ENCODE assay signal across 21 cellular contexts in genomic region chr10:69508738-69509340, GRCh38. TPM values are rescaled to one million over a fixed set of nuclear protein-coding genes. Genes with fewer than 3 reads are reported as not detected.
DNase-seq lines count a peak whose midpoint lies in the region; ATAC-seq, FAIRE-seq and TF ChIP-seq lines count a peak whose summit lies in the region.
"Had no signal": no experiment of that assay in that cellular context is flagged by ENCODE, and none has a peak within 500 bp of the region (broad histone marks: within the 10 kb centered on the region; RNA-seq: fewer than 3 reads in every experiment).

No MANE protein-coding gene starts in this region.

- H3K4me1 ChIP-seq in heart left ventricle (peaks cover 0 to 13% (median 4%) of the 10 kb centered on the region in 12 donors), hepatocyte (ENCODE audit: insufficient read depth) (no peaks in the 10 kb centered on the region), uterus (peaks cover 0 to 4% of the 10 kb centered on the region in 2 donors)

- no peaks in the 10 kb centered on the region for H3K9me2 ChIP-seq in hepatocyte (replicated peaks; ENCODE audit: insufficient read depth)

- DNase-seq in left ventricle myocardium superior (peak; percentile 18), heart left ventricle (no peak), GM13976 (ENCODE audit: low spot score) (peak; percentile 4), hepatocyte (ENCODE audit: low spot score) (peak; percentile 2), NCI-H748 (lab: John Stamatoyannopoulos, UW; ENCODE audit: unreplicated experiment) (no peak), uterus (no peak), GM12891 (ENCODE audit: insufficient read length, low spot score) (no peak)
- DNase-seq: AML-193, COR-L47, DMS153, GDM1, HFFc6, NCI-H1105, NCI-H2081, NCI-H2171 treated with DMSO at 0.1 percent for 48 hours, NCI-H446 treated with DMSO at 0.1 percent for 48 hours, NCI-H69 had no signal

- FAIRE-seq in GM12891 (lab: Jason Lieb, UNC) = no peak
- FAIRE-seq: K562 had no signal

- H3K4me3 ChIP-seq in heart left ventricle (no peak overlapping the region), hepatocyte (no peak overlapping the region), uterus (no peak overlapping the region)
- H3K4me3 ChIP-seq: K562, Peyer's patch, SJSA1 had no signal

- no peak overlapping the region for H3K27ac ChIP-seq in heart left ventricle
- H3K27ac ChIP-seq in hepatocyte = no peak overlapping the region
- H3K27ac ChIP-seq in uterus = no peak overlapping the region
- H3K27ac ChIP-seq: Peyer's patch, SJSA1 had no signal

- H2AFZ ChIP-seq in hepatocyte = no peak overlapping the region

- intact Hi-C loops in left ventricle myocardium superior (cut with micrococcal nuclease) = loop anchor here (5.0 kb wide), 1 partner anchor 77 kb away; no protein-coding TSS in a partner anchor
- intact Hi-C loops in heart left ventricle (cut with DNase I) = loop anchor here in 8 of 10 donors (1.0 to 10.0 kb wide), 6 partner anchors 62 to 274 kb away; no protein-coding TSS in a partner anchor
- intact Hi-C loops in uterus (cut with DNase I; ENCODE audit: low total_unique reads) = loop anchor here (5.0 kb wide), 1 partner anchor 82 kb away; no protein-coding TSS in a partner anchor

- H3K27me3 ChIP-seq in heart left ventricle (no peaks in the 10 kb centered on the region), hepatocyte (no peaks in the 10 kb centered on the region), uterus (no peaks in the 10 kb centered on the region)
- H3K27me3 ChIP-seq: Peyer's patch had no signal

- no peaks in the 10 kb centered on the region for H3K79me2 ChIP-seq in hepatocyte

- peaks cover 0 to 6% (median 0%) of the 10 kb centered on the region in 9 donors for H3K36me3 ChIP-seq in heart left ventricle
- H3K36me3 ChIP-seq in hepatocyte (replicated peaks; ENCODE audit: insufficient read depth, low read depth) = no peaks in the 10 kb centered on the region
- no peaks in the 10 kb centered on the region for H3K36me3 ChIP-seq in uterus
- H3K36me3 ChIP-seq: SJSA1 had no signal

- in situ Hi-C loops in GM13976 (cut with MboI; ENCODE audit: low sequenced_read_pairs, unreplicated experiment) = loop anchor here (10.0 kb wide), 1 partner anchor 84 kb away; no protein-coding TSS in a partner anchor

- H4K20me1 ChIP-seq in hepatocyte (ENCODE audit: insufficient read depth, poor library complexity, severe bottlenecking) = no peaks in the 10 kb centered on the region

- TF ChIP-seq POLR2A in heart left ventricle (IDR thresholded peaks at IDR 0.05) (no peak), uterus (IDR thresholded peaks at IDR 0.05) (no peak), GM12891 (IDR thresholded peaks at IDR 0.05; ENCODE audit: low read depth, low read length) (no peak)

- H3K4me2 ChIP-seq in hepatocyte = no peak overlapping the region

- ATAC-seq in left ventricle myocardium superior (no peak), heart left ventricle (no peak)

- H3K9me3 ChIP-seq in heart left ventricle (no peaks in the 10 kb centered on the region), hepatocyte (ENCODE audit: low read depth) (no peaks in the 10 kb centered on the region), uterus (no peaks in the 10 kb centered on the region)
- H3K9me3 ChIP-seq: Peyer's patch, SJSA1 had no signal

- WGBS in heart left ventricle, 4 donors = 84 to 93% (median 88%) methylated on average over 7 of the region's 7 CpGs
- 93% methylated on average over 7 of the region's 7 CpGs for WGBS in hepatocyte (ENCODE audit: low lambda C conversion rate, missing lambda C conversion rate)

- TF ChIP-seq CTCF in heart left ventricle (IDR thresholded peaks at IDR 0.05) (no peak), GM13976 (IDR thresholded peaks at IDR 0.05; ENCODE audit: borderline replicate concordance, control extremely low read depth, extremely low read depth, insufficient read depth, missing control alignments) (no peak), hepatocyte (IDR thresholded peaks at IDR 0.05; ENCODE audit: poor library complexity) (no peak), uterus (IDR thresholded peaks at IDR 0.05) (no peak)

TF ChIP-seq in GM12891, 5 proteins besides CTCF, POLR2A, EP300 and RAD21:
- TF ChIP-seq TAF1 (IDR thresholded peaks at IDR 0.05; ENCODE audit: low read depth, low read length) (no peak), POU2F2 (IDR thresholded peaks at IDR 0.05; ENCODE audit: low read depth, low read length) (no peak), SPI1 (IDR thresholded peaks at IDR 0.05; ENCODE audit: low read depth, low read length) (no peak), PAX5 (IDR thresholded peaks at IDR 0.05; ENCODE audit: insufficient read depth, low read length, severe bottlenecking) (no peak), POLR2AphosphoS5 (IDR thresholded peaks at IDR 0.05; ENCODE audit: low read depth, low read length) (no peak)

RNA-seq across cellular contexts. Expression of gene TSPAN15, which starts 57.6 kb away (rescaled TPM):
- total RNA-seq in left ventricle myocardium superior (8.3 TPM), heart left ventricle (10 to 100 TPM in 6 of 9 donors, 1 to 10 TPM in 3; 4.5 to 20.2 (median 11.1) TPM), hepatocyte (25.8 and 29.0 TPM in 2 replicates), uterus (10 to 100 TPM; 17.2 to 58.1 (median 24.4) TPM)
- polyA plus RNA-seq in heart left ventricle (10 to 100 TPM; 10.5 to 12.5 TPM), hepatocyte (58.5 and 66.4 TPM in 2 replicates)
- 2.2 TPM for polyA plus RNA-seq in GM12891 (2012; ENCODE audit: low read depth, missing spikeins)
- total RNA-seq: H4 had no signal

Comparison
In these comparisons a context has a peak if more than half of its experiments do, and no peak if none do; other contexts are left out.
1. DNase-seq: peak in left ventricle myocardium superior (single experiment), GM13976 (single experiment) and hepatocyte (single experiment); none in heart left ventricle (0 of 5), NCI-H748 (single experiment), uterus (0 of 2) and GM12891 (single experiment).